8 cellular contexts compared by ENCODE assay signal in the genomic region with DNA sequence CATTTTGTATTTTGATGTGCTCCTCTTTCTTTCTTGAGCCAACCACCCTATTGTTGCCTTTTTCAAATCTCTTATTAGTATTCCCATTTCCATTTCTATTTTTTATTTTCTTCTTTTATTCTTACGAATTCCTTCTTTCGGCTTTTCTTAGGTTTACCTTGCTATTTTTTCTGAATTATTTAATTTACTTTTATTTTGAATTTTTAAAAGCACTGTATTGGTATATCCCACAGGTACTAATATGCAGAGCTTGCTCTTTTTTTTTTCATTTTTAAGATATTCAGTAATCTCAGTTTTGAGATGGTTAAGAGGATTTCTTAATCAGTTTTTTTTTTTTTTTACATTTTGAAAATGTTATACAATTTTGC. TPM values are rescaled to one million over a fixed set of nuclear protein-coding genes. Genes with fewer than 3 reads are reported as not detected.
DNase-seq lines count a peak whose midpoint lies in the region; ATAC-seq and TF ChIP-seq lines count a peak whose summit lies in the region.

No MANE protein-coding gene starts in this region.

- H3K4me3 Mint-ChIP-seq in activated B cell treated with CpG ODN at 0.5 μM for 24 hours, result peak overlapping the region; percentile 95

- TF ChIP-seq CTCF in HEK293 (tag by site-specific recombination; IDR thresholded peaks at IDR 0.05) (no peak), activated B cell treated with CpG ODN at 0.5 μM for 24 hours (IDR thresholded peaks at IDR 0.05) (no peak), hepatocyte (IDR thresholded peaks at IDR 0.05; ENCODE audit: poor library complexity) (no peak)

- H3K36me3 Mint-ChIP-seq in activated B cell treated with CpG ODN at 0.5 μM for 24 hours (ENCODE audit: low read depth), result peaks cover 11% of the 10 kb centered on the region

- H3K4me1 Mint-ChIP-seq in activated B cell treated with CpG ODN at 0.5 μM for 24 hours, result peaks cover 16% of the 10 kb centered on the region

- H3K79me2 ChIP-seq in hepatocyte, result peaks cover 34% of the 10 kb centered on the region

- no peaks in the 10 kb centered on the region for H3K27me3 Mint-ChIP-seq in activated B cell treated with CpG ODN at 0.5 μM for 24 hours

- intact Hi-C loops in activated B cell treated with CpG ODN at 0.5 μM for 24 hours (cut with micrococcal nuclease), result loop anchor here (1.0 to 2.0 kb wide), 3 partner anchors 11 to 188 kb away; a partner anchor contains a TSS

- H3K9me2 ChIP-seq in hepatocyte (replicated peaks; ENCODE audit: insufficient read depth), result no peaks in the 10 kb centered on the region

- H3K4me3 ChIP-seq in HEK293 (ENCODE audit: low read depth, low read length) (peak overlapping the region; percentile 98), hepatocyte (peak overlapping the region; percentile 75), skin epidermis (peak overlapping the region; percentile 46 to 72 (median 61))

- H3K36me3 ChIP-seq in HEK293 (ENCODE audit: control insufficient read depth in 2 of 2, insufficient read depth in 1 of 2, low read length in 2 of 2), result peaks cover 0 to under 1% of the 10 kb centered on the region in 2 experiments; a peak in 1 of 3 replicates
- H3K36me3 ChIP-seq in hepatocyte (replicated peaks; ENCODE audit: insufficient read depth, low read depth), result no peaks in the 10 kb centered on the region

- ATAC-seq in activated B cell treated with CpG ODN at 0.5 μM for 24 hours (ENCODE audit: low read depth) (no peak), HG03280 (IDR thresholded peaks at IDR 0.05; ENCODE audit: unreplicated experiment) (no peak), GM18505 (IDR thresholded peaks at IDR 0.05; ENCODE audit: unreplicated experiment) (no peak)

- H4K20me1 ChIP-seq in hepatocyte (ENCODE audit: insufficient read depth, poor library complexity, severe bottlenecking), result no peaks in the 10 kb centered on the region

- CTCF ChIA-PET in HEK293 (lab: Yijun Ruan, JAX) (interaction anchor here (0.6 kb wide), 1 partner anchor 322 kb away, joined by 3 read pairs; no protein-coding TSS in a partner anchor), activated B cell treated with CpG ODN at 0.5 μM for 24 hours (lab: Charles Lee) (interaction anchor here (0.6 kb wide), 1 partner anchor 145 kb away, joined by 3 read pairs; no protein-coding TSS in a partner anchor)

- H3K27me3 ChIP-seq in hepatocyte, result no peaks in the 10 kb centered on the region

- POLR2A ChIA-PET in HEK293 (lab: Yijun Ruan, JAX) (no interaction called here), activated B cell treated with CpG ODN at 0.5 μM for 24 hours (lab: Charles Lee) (interaction anchor here (1.9 kb wide), 1 partner anchor 19 kb away, joined by 7 read pairs; a partner anchor contains a TSS)

- peak overlapping the region; percentile 85 for H3K4me2 ChIP-seq in hepatocyte

- H3K27ac ChIP-seq in HEK293 (ENCODE audit: extremely low read depth, low read depth, low read length) (no peak overlapping the region; the same call in 1 of the 2 replicates), hepatocyte (peak overlapping the region; percentile 84), skin epidermis (peak overlapping the region in 10 of 21 experiments; percentile 40 to 84 (median 74))

- TF ChIP-seq POLR2A in GM18505 (IDR thresholded peaks at IDR 0.05; ENCODE audit: borderline replicate concordance, extremely low read depth, insufficient read depth, insufficient read length), result no peak

- WGBS in hepatocyte (ENCODE audit: low lambda C conversion rate, missing lambda C conversion rate), result 93% methylated on average over 2 of the region's 2 CpGs

- H3K4me1 ChIP-seq in HEK293 (ENCODE audit: control insufficient read depth, insufficient read depth, low read length) (no peaks in the 10 kb centered on the region), hepatocyte (ENCODE audit: insufficient read depth) (peaks cover 21% of the 10 kb centered on the region)

- no peak for DNase-seq in activated B cell treated with CpG ODN at 0.5 μM for 24 hours
- no peak for DNase-seq in hepatocyte (ENCODE audit: low spot score)
- no peak for DNase-seq in cerebellar nuclear complex (lab: John Stamatoyannopoulos, UW)
- no peak for DNase-seq in DMS153 (lab: John Stamatoyannopoulos, UW)

- peaks cover 17% of the 10 kb centered on the region for H3K9me3 Mint-ChIP-seq in activated B cell treated with CpG ODN at 0.5 μM for 24 hours

- H2AFZ ChIP-seq in hepatocyte, result peak overlapping the region; percentile 74

- H3K27ac Mint-ChIP-seq in activated B cell treated with CpG ODN at 0.5 μM for 24 hours, result peak overlapping the region; percentile 81

- H3K9me3 ChIP-seq in HEK293 (ENCODE audit: control insufficient read depth, insufficient read depth, low read depth, low read length) (no peaks in the 10 kb centered on the region), hepatocyte (ENCODE audit: low read depth) (no peaks in the 10 kb centered on the region)

TF ChIP-seq in HEK293, 187 proteins besides CTCF, POLR2A, EP300 and RAD21:
- TF ChIP-seq, protein P1, sequence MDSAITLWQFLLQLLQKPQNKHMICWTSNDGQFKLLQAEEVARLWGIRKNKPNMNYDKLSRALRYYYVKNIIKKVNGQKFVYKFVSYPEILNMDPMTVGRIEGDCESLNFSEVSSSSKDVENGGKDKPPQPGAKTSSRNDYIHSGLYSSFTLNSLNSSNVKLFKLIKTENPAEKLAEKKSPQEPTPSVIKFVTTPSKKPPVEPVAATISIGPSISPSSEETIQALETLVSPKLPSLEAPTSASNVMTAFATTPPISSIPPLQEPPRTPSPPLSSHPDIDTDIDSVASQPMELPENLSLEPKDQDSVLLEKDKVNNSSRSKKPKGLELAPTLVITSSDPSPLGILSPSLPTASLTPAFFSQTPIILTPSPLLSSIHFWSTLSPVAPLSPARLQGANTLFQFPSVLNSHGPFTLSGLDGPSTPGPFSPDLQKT (IDR thresholded peaks at IDR 0.05; ENCODE audit: borderline replicate concordance, low read depth, low read length), result no peak
- TF ChIP-seq ZNF747 (tag by site-specific recombination; IDR thresholded peaks at IDR 0.05) (no peak), ZNF558 (tag by site-specific recombination; IDR thresholded peaks at IDR 0.05) (no peak)

RNA-seq across cellular contexts. Expression of a gene that starts 18.4 kb away (rescaled TPM):
- total RNA-seq in activated B cell treated with CpG ODN at 0.5 μM for 24 hours (1.8 and 2.4 TPM in 2 replicates), hepatocyte (0.40 and 0.63 TPM in 2 replicates)
- polyA plus RNA-seq in hepatocyte, result 0.10 and 0.17 TPM in 2 replicates
